Comparison of ENCODE assay signal across 22 cellular contexts in genomic region chr5:78912796-78913195, GRCh38.
"Had no signal": no experiment of that assay in that cellular context is flagged by ENCODE, and none has a peak within 500 bp of the region (broad histone marks: within the 10 kb centered on the region; RNA-seq: fewer than 3 reads in every experiment).

No MANE protein-coding gene starts in this region.

- H3K9me3 Mint-ChIP-seq: activated B cell treated with CpG ODN at 0.5 μM for 24 hours; activated T-cell treated with anti-CD3 and anti-CD28 coated beads, Interleukin-2, amount 50 U/mL, for 4 hours; activated T-helper 2 cell treated with anti-CD3 and anti-CD28 coated beads, Interferon-gamma antibody, Interleukin-2, Interleukin-4, amounts not matched to agents 10 μg/mL and 5 μg/mL and 100 μg/mL, durations not matched to agents 14 hours and 24 hours and 36 hours; mesothelial cell of epicardium; nephron progenitor cell had no signal

- H3K27ac Mint-ChIP-seq: activated B cell treated with CpG ODN at 0.5 μM for 24 hours; activated CD4-positive, alpha-beta T cell treated with anti-CD3 and anti-CD28 coated beads for 36 hours; activated naive CD8-positive, alpha-beta T cell; activated T-helper 2 cell treated with anti-CD3 and anti-CD28 coated beads, Interferon-gamma antibody, Interleukin-2, Interleukin-4, amounts not matched to agents 10 μg/mL and 5 μg/mL and 100 μg/mL, durations not matched to agents 14 hours and 24 hours and 36 hours; T-helper 17 cell had no signal

- H3K27ac ChIP-seq: coronary artery, parathyroid adenoma, spleen had no signal

- H3K27me3 ChIP-seq: breast epithelium, spleen had no signal

- H3K4me1 ChIP-seq: breast epithelium, parathyroid adenoma had no signal

- H3K9me3 ChIP-seq: breast epithelium, spleen had no signal

- H3K4me3 ChIP-seq: breast epithelium, coronary artery, spleen had no signal

- H3K27me3 Mint-ChIP-seq: activated B cell treated with CpG ODN at 0.5 μM for 24 hours; activated CD4-positive, alpha-beta T cell treated with anti-CD3 and anti-CD28 coated beads for 36 hours; activated naive CD8-positive, alpha-beta T cell; T-helper 17 cell had no signal

- H3K36me3 Mint-ChIP-seq: mesothelial cell of epicardium had no signal

- ATAC-seq: activated CD4-positive, alpha-beta T cell treated with anti-CD3 and anti-CD28 coated beads for 36 hours; activated T-cell treated with anti-CD3 and anti-CD28 coated beads, Interleukin-2, amount 50 U/mL, for 4 hours; left lobe of liver; T-helper 17 cell had no signal

- DNase-seq: activated B cell treated with CpG ODN at 0.5 μM for 24 hours; activated CD4-positive, alpha-beta T cell treated with anti-CD3 and anti-CD28 coated beads for 36 hours; activated CD4-positive, alpha-beta T cell treated with anti-CD3 and anti-CD28 coated beads, Interleukin-2, amount 50 U/mL, for 4 hours; activated CD8-positive, alpha-beta memory T cell treated with anti-CD3 and anti-CD28 coated beads for 24 hours; activated CD8-positive, alpha-beta memory T cell treated with anti-CD3 and anti-CD28 coated beads, Interleukin-2, amount 50 U/mL, for 4 hours; activated naive CD4-positive, alpha-beta T cell; activated T-cell treated with anti-CD3 and anti-CD28 coated beads, Interleukin-2, amount 50 U/mL, for 4 hours; erythroblast; kidney; nephron progenitor cell; spleen; stimulated activated CD4-positive, alpha-beta T cell treated with anti-CD3 and anti-CD28 coated beads, Interleukin-4, amount 100 ng/mL, for 1 hour; stimulated activated naive CD4-positive, alpha-beta T cell; SW 1271; T-helper 17 cell had no signal

- H3K36me3 ChIP-seq: breast epithelium, spleen had no signal

- H3K4me3 Mint-ChIP-seq: activated B cell treated with CpG ODN at 0.5 μM for 24 hours; activated CD4-positive, alpha-beta T cell treated with anti-CD3 and anti-CD28 coated beads for 36 hours; activated naive CD8-positive, alpha-beta T cell; activated T-cell treated with anti-CD3 and anti-CD28 coated beads, Interleukin-2, amount 50 U/mL, for 4 hours; mesothelial cell of epicardium; nephron progenitor cell; T-helper 17 cell had no signal
